Comparison of ENCODE assay signal across 1 cellular context in the genomic region with DNA sequence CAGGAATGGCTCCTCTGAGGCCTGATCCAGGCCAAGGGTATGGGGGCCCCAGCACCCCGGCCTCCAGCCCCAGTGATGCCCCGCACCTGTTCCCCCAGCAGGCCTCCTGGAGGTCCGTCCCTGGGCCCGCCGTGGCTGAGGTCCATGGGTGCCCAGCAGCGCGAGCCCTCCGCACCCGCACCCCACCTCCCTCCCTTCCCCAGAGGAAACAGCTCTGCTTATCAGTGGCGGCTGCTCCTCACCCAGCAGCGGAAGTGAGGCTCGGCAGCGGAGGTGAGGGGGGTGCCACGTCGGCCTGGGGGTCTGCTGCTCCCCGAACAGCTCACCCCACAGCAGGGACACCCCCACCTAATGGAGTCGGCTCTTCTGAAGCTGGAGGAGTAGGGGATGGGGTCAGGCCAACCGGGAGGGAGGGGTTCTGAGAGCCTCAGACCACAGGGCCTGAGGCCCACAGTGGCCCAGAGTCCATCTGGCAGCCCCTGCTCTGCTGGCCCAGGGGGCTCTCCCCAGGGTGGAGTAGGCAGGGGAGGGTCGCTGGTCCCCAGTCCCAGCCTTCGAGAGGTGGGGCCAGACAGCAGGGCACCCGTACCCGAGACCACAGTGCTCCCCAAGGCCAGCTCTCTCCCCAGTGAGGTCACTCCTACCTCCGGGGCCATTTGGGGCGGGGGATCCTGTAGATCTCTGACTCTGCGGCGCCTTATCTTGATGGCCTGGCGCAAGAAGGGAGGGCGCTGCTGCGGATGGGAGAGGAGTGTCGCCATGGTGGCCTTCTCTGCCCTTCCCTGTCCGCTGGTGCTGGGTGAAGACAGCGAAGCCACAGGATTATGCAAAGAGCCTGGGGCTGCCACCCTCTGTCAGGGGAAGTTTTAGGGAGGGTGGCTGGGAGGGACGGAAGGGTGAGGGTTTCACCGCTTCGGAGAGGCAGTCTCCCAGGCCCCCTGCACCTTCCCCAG.
TF ChIP-seq lines count a peak whose summit lies in the region.

Gene UNC13D (minus strand): TSS at position 828 of the 953 bp plus-strand sequence. CDS start 67 bp downstream, at position 761.

TF ChIP-seq in K562, 482 proteins besides CTCF, POLR2A, EP300 and RAD21 (continued from another document and continues in another):
- TF ChIP-seq, protein P1, sequence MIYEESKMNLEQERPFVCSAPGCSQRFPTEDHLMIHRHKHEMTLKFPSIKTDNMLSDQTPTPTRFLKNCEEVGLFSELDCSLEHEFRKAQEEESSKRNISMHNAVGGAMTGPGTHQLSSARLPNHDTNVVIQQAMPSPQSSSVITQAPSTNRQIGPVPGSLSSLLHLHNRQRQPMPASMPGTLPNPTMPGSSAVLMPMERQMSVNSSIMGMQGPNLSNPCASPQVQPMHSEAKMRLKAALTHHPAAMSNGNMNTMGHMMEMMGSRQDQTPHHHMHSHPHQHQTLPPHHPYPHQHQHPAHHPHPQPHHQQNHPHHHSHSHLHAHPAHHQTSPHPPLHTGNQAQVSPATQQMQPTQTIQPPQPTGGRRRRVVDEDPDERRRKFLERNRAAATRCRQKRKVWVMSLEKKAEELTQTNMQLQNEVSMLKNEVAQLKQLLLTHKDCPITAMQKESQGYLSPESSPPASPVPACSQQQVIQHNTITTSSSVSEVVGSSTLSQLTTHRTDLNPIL (CRISPR knock-in tag; IDR thresholded peaks at IDR 0.05), result no peak
- TF ChIP-seq GATA2 (CRISPR knock-in tag; IDR thresholded peaks at IDR 0.05), result peak; percentile 79
- peak in 1 of 2 experiments; percentile 31; a peak in 1 of 4 replicates for TF ChIP-seq SIN3A (IDR thresholded peaks at IDR 0.05; ENCODE audit: borderline replicate concordance in 2 of 2, control insufficient read depth in 1 of 2, low read depth in 2 of 2, low read length in 2 of 2)
- TF ChIP-seq XRCC3 (IDR thresholded peaks at IDR 0.05), result no peak
- TF ChIP-seq EGR1 (conservative IDR thresholded peaks at IDR 0.05), result peak; percentile 23; the same call in 1 of the 2 replicates
- TF ChIP-seq ZNF263 (CRISPR knock-in tag; IDR thresholded peaks at IDR 0.05; ENCODE audit: borderline replicate concordance), result peak; percentile 94
- no peak for TF ChIP-seq U2AF1 (optimal IDR thresholded peaks at IDR 0.05; ENCODE audit: low read depth, low read length)
- TF ChIP-seq ZNF699 (CRISPR knock-in tag; IDR thresholded peaks at IDR 0.05; ENCODE audit: insufficient replicate concordance), result no peak
- peak in 1 of 2 experiments; percentile 29; a peak in 1 of 4 replicates for TF ChIP-seq HDAC1 (IDR thresholded peaks at IDR 0.05)
- TF ChIP-seq TEAD2 (tag; IDR thresholded peaks at IDR 0.05), result no peak
- no peak for TF ChIP-seq TSHZ1 (CRISPR knock-in tag; IDR thresholded peaks at IDR 0.05)
- TF ChIP-seq PHB2 (IDR thresholded peaks at IDR 0.05; ENCODE audit: low read depth), result no peak
- no peak for TF ChIP-seq ATF2 (CRISPR knock-in tag; IDR thresholded peaks at IDR 0.05)
- no peak; the same call in 1 of the 2 replicates for TF ChIP-seq MYNN (IDR thresholded peaks at IDR 0.05)
- TF ChIP-seq MYNN (CRISPR knock-in tag; IDR thresholded peaks at IDR 0.05), result no peak
- TF ChIP-seq ZNF232 (CRISPR knock-in tag; IDR thresholded peaks at IDR 0.05), result no peak
- no peak for TF ChIP-seq ZFP36 (IDR thresholded peaks at IDR 0.05; ENCODE audit: low read depth, low read length, partially characterized antibody)
- TF ChIP-seq NKRF (IDR thresholded peaks at IDR 0.05; ENCODE audit: borderline replicate concordance), result 0 out of 2 replicates have a peak, but pooled peaks have one; percentile 24
- TF ChIP-seq RBM15 (IDR thresholded peaks at IDR 0.05; ENCODE audit: insufficient read depth, low read length), result no peak
- TF ChIP-seq RFX7 (CRISPR knock-in tag; IDR thresholded peaks at IDR 0.05), result no peak
- no peak for TF ChIP-seq ZNF57 (CRISPR knock-in tag; IDR thresholded peaks at IDR 0.05)
- no peak for TF ChIP-seq ZFP1 (CRISPR knock-in tag; IDR thresholded peaks at IDR 0.05)
- peak; percentile 92 for TF ChIP-seq POLR2G (IDR thresholded peaks at IDR 0.05; ENCODE audit: low read depth, low read length)
- no peak for TF ChIP-seq BRF2 (IDR thresholded peaks at IDR 0.05; ENCODE audit: borderline replicate concordance, insufficient read depth, insufficient read length)
- TF ChIP-seq ESRRB (CRISPR knock-in tag; IDR thresholded peaks at IDR 0.05; ENCODE audit: borderline replicate concordance), result no peak
- TF ChIP-seq, protein P2, sequence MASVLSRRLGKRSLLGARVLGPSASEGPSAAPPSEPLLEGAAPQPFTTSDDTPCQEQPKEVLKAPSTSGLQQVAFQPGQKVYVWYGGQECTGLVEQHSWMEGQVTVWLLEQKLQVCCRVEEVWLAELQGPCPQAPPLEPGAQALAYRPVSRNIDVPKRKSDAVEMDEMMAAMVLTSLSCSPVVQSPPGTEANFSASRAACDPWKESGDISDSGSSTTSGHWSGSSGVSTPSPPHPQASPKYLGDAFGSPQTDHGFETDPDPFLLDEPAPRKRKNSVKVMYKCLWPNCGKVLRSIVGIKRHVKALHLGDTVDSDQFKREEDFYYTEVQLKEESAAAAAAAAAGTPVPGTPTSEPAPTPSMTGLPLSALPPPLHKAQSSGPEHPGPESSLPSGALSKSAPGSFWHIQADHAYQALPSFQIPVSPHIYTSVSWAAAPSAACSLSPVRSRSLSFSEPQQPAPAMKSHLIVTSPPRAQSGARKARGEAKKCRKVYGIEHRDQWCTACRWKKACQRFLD (CRISPR knock-in tag; IDR thresholded peaks at IDR 0.05), result no peak
- 0 out of 2 replicates have a peak, but pooled peaks have one; percentile 5 for TF ChIP-seq SMAD3 (CRISPR knock-in tag; conservative IDR thresholded peaks at IDR 0.05)
- no peak for TF ChIP-seq ZNF146 (CRISPR knock-in tag; IDR thresholded peaks at IDR 0.05; ENCODE audit: unreplicated experiment)
- TF ChIP-seq CCAR2 (IDR thresholded peaks at IDR 0.05; ENCODE audit: low read depth, low read length), result no peak
- TF ChIP-seq SUPT5H (IDR thresholded peaks at IDR 0.05), result peak; percentile 75
- TF ChIP-seq HINFP (tag; conservative IDR thresholded peaks at IDR 0.05; ENCODE audit: low read depth), result 0 out of 2 replicates have a peak, but pooled peaks have one; percentile 6
- peak; percentile 80; the same call in 1 of the 2 replicates for TF ChIP-seq SPI1 (IDR thresholded peaks at IDR 0.05; ENCODE audit: borderline replicate concordance, low read depth, low read length)
- TF ChIP-seq, protein P3, sequence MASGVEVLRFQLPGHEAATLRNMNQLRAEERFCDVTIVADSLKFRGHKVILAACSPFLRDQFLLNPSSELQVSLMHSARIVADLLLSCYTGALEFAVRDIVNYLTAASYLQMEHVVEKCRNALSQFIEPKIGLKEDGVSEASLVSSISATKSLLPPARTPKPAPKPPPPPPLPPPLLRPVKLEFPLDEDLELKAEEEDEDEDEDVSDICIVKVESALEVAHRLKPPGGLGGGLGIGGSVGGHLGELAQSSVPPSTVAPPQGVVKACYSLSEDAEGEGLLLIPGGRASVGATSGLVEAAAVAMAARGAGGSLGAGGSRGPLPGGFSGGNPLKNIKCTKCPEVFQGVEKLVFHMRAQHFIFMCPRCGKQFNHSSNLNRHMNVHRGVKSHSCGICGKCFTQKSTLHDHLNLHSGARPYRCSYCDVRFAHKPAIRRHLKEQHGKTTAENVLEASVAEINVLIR (CRISPR knock-in tag; IDR thresholded peaks at IDR 0.05), result no peak
- peak; percentile 19; the same call in 1 of the 2 replicates for TF ChIP-seq LARP7 (IDR thresholded peaks at IDR 0.05)
- no peak; the same call in 1 of the 2 replicates for TF ChIP-seq FOXM1 (IDR thresholded peaks at IDR 0.05; ENCODE audit: low read depth)
- no peak for TF ChIP-seq FOXM1 (CRISPR knock-in tag; IDR thresholded peaks at IDR 0.05; ENCODE audit: low read depth)
- peak in 1 of 2 experiments; percentile 43; a peak in 1 of 4 replicates for TF ChIP-seq TRIM24 (IDR thresholded peaks at IDR 0.05)
- TF ChIP-seq NFRKB (IDR thresholded peaks at IDR 0.05; ENCODE audit: low read depth), result peak; percentile 97
- no peak for TF ChIP-seq ZNF717 (CRISPR knock-in tag; IDR thresholded peaks at IDR 0.05)
- no peak for TF ChIP-seq TEAD4 (IDR thresholded peaks at IDR 0.05; ENCODE audit: low read length)
- TF ChIP-seq TEAD4 (CRISPR knock-in tag; IDR thresholded peaks at IDR 0.05; ENCODE audit: borderline replicate concordance), result no peak
- TF ChIP-seq PHF21A (IDR thresholded peaks at IDR 0.05; ENCODE audit: borderline replicate concordance, low read depth), result no peak
- TF ChIP-seq SMARCA4 (IDR thresholded peaks at IDR 0.05), result peak; percentile 61
- no peak for TF ChIP-seq ZBTB43 (CRISPR knock-in tag; IDR thresholded peaks at IDR 0.05)
- TF ChIP-seq NFXL1 (CRISPR knock-in tag; IDR thresholded peaks at IDR 0.05), result no peak
